ENCODE assay signal across 3 cellular contexts in the genomic region with DNA sequence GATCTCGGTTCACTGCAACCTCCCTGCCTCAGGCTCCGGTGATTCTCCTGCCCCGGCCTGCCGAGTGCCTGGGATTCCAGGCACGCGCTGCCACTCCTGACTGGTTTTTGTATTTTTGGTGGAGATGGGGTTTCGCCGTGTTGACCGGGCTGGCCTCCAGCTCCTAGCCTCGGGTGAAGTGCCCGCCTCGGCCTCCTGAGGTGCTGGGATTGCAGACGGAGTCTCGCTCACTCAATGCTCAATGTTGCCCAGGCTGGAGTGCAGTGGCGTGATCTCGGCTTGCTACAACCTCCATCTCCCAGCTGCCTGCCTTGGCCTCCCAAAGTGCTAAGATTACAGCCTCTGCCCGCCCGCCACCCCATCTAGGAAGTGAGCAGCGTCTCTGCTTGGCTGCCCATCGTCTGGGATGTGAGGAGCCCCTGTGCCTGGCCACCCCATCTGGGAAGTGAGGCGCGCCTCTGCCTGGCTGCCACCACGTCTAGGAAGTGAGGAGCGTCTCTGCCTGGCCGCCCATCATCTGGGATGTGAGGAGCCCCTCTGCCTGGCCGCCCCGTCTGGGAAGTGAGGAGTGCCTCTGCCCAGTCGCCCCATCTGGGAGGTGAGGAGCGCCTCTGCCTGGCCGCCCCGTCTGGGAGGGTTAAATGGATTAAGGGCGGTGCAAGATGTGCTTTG. TPM values are rescaled to one million over a fixed set of nuclear protein-coding genes. Genes with fewer than 3 reads are reported as not detected.
"Had no signal": no experiment of that assay in that cellular context is flagged by ENCODE, and none has a peak within 500 bp of the region (broad histone marks: within the 10 kb centered on the region; RNA-seq: fewer than 3 reads in every experiment).

No MANE protein-coding gene starts in this region.

RNA-seq across cellular contexts. Expression of gene SLC47A2, which starts 31.3 kb away (rescaled TPM):
- total RNA-seq: LHCN-M2, M059J, NCI-H460 had no signal
